ENCODE assay signal across 1 cellular context in the genomic region with DNA sequence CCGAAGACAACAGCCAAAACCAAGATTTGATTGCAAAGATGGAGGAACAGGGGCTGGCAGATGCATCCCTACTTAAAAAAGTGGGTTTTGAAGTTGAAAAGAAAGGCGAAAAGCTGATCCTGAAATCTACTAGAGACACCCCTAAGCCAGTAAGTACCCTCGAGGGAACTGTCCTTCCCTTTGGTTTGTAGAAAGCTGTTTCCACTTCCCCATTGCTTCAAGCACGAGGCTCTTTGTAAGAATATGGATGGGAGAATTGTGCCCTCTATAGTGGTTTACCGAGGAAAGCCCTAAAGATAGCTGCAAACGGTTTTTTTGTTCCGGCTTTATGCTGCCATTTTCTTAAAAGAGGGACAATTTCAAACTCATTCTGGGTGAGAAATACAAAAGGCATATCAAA.
TF ChIP-seq lines count a peak whose summit lies in the region.

No MANE protein-coding gene starts in this region.

TF ChIP-seq in GM12878, 131 proteins besides CTCF, POLR2A, EP300 and RAD21:
- TF ChIP-seq NR2C2 (IDR thresholded peaks at IDR 0.05; ENCODE audit: borderline replicate concordance, control insufficient read depth, insufficient read length, low read depth) (no peak), ELK1 (IDR thresholded peaks at IDR 0.05; ENCODE audit: low read depth, low read length) (no peak), USF1 (IDR thresholded peaks at IDR 0.05; ENCODE audit: borderline replicate concordance, extremely low read length, insufficient read depth, low read depth, low read length) (no peak), RFX5 (IDR thresholded peaks at IDR 0.05; ENCODE audit: low read depth, low read length) (no peak), ZNF24 (IDR thresholded peaks at IDR 0.05) (no peak), RUNX3 (IDR thresholded peaks at IDR 0.05; ENCODE audit: low read length) (0 out of 2 replicates have a peak, but pooled peaks have one; percentile 20), CREM (IDR thresholded peaks at IDR 0.05; ENCODE audit: low read depth) (no peak), CREB1 (IDR thresholded peaks at IDR 0.05; ENCODE audit: low read depth) (no peak), SRF (IDR thresholded peaks at IDR 0.05; ENCODE audit: low read depth in 2 of 2, low read length in 2 of 2) (no peak), NFIC (IDR thresholded peaks at IDR 0.05; ENCODE audit: low read depth, low read length) (no peak), SPI1 (IDR thresholded peaks at IDR 0.05; ENCODE audit: borderline replicate concordance, insufficient read depth, low read depth, low read length) (peak; percentile 63; the same call in 1 of the 2 replicates)
